Comparison of ENCODE assay signal across 20 cellular contexts in genomic region chr3:134597390-134597975, GRCh38. TPM values are rescaled to one million over a fixed set of nuclear protein-coding genes. Genes with fewer than 3 reads are reported as not detected.
A peak's percentile ranks its signal among the peaks of the same experiment; 100 is the strongest.
DNase-seq lines count a peak whose midpoint lies in the region; ATAC-seq and TF ChIP-seq lines count a peak whose summit lies in the region.
"Had no signal": no experiment of that assay in that cellular context is flagged by ENCODE, and none has a peak within 500 bp of the region (broad histone marks: within the 10 kb centered on the region; RNA-seq: fewer than 3 reads in every experiment).

No MANE protein-coding gene starts in this region.

- H3K9me3 Mint-ChIP-seq in CD4-positive, alpha-beta T cell: no peaks in the 10 kb centered on the region
- H3K9me3 Mint-ChIP-seq: activated T-helper 1 cell treated with anti-CD3 and anti-CD28 coated beads, Interleukin-12 subunit alpha, Interleukin-12 subunit beta, Interleukin-2, Interleukin-4 antibody, amounts not matched to agents 30 ng/mL and 10 ng/mL and 1 ng/mL, durations not matched to agents 14 hours and 24 hours and 36 hours; HFFc6; naive thymus-derived CD8-positive, alpha-beta T cell; WTC11 had no signal

- DNase-seq in COLO668 (lab: John Stamatoyannopoulos, UW; ENCODE audit: unreplicated experiment) (peak; percentile 18), HPDE6-E6E7 (ENCODE audit: extremely low spot score) (peak; percentile 87), RWPE1 (ENCODE audit: low spot score) (peak; percentile 90), iris pigment epithelial cell (ENCODE audit: low read depth) (peak; percentile 22), GM19238 (ENCODE audit: insufficient read length, low spot score) (no peak), NCI-H1105 (lab: John Stamatoyannopoulos, UW) (no peak)
- DNase-seq in activated CD4-positive, alpha-beta T cell treated with anti-CD3 and anti-CD28 coated beads for 1 hour: no peak
- no peak for DNase-seq in CD4-positive, alpha-beta T cell
- DNase-seq: GDM1; HFFc6; naive thymus-derived CD8-positive, alpha-beta T cell; NCI-H1092 treated with DMSO at 0.1 percent for 48 hours; SHP77; stimulated activated CD4-positive, alpha-beta T cell treated with anti-CD3 and anti-CD28 coated beads, Interleukin-2, amount 100 ng/mL, for 48 hours; T-helper 2 cell had no signal

- no peak for TF ChIP-seq CTCF in RWPE1 (conservative IDR thresholded peaks at IDR 0.05; ENCODE audit: low read depth)
- TF ChIP-seq CTCF in CD4-positive, alpha-beta T cell (IDR thresholded peaks at IDR 0.05): no peak

- POLR2A ChIA-PET in RWPE1 (lab: Yijun Ruan, JAX; ENCODE audit: low non-redundant PET): no interaction called here
- POLR2A ChIA-PET in CD4-positive, alpha-beta T cell (lab: Charles Lee): no interaction called here

- H3K9me3 ChIP-seq in CD4-positive, alpha-beta T cell (ENCODE audit: control insufficient read depth, low read length): no peaks in the 10 kb centered on the region

- no peaks in the 10 kb centered on the region for H3K27me3 ChIP-seq in CD4-positive, alpha-beta T cell (ENCODE audit: control insufficient read depth, insufficient read depth, low read length)

- no peak for ATAC-seq in CD4-positive, alpha-beta T cell (ENCODE audit: poor library complexity)
- ATAC-seq: GM12878; K562; naive thymus-derived CD8-positive, alpha-beta T cell; WTC11 had no signal

- no peak overlapping the region for H3K27ac Mint-ChIP-seq in CD4-positive, alpha-beta T cell
- H3K27ac Mint-ChIP-seq: activated T-helper 1 cell treated with anti-CD3 and anti-CD28 coated beads, Interleukin-12 subunit alpha, Interleukin-12 subunit beta, Interleukin-2, Interleukin-4 antibody, amounts not matched to agents 30 ng/mL and 10 ng/mL and 1 ng/mL, durations not matched to agents 14 hours and 24 hours and 36 hours; HFFc6; WTC11 had no signal

- peaks cover 15% of the 10 kb centered on the region for H3K27me3 Mint-ChIP-seq in CD4-positive, alpha-beta T cell

- H3K4me1 Mint-ChIP-seq in CD4-positive, alpha-beta T cell (ENCODE audit: low read depth): peaks cover 7% of the 10 kb centered on the region

- no peaks in the 10 kb centered on the region for H3K36me3 Mint-ChIP-seq in CD4-positive, alpha-beta T cell (ENCODE audit: low read depth)
- H3K36me3 Mint-ChIP-seq: naive thymus-derived CD8-positive, alpha-beta T cell; WTC11 had no signal

- no peak overlapping the region for H3K4me3 Mint-ChIP-seq in CD4-positive, alpha-beta T cell
- H3K4me3 Mint-ChIP-seq: activated T-helper 1 cell treated with anti-CD3 and anti-CD28 coated beads, Interleukin-12 subunit alpha, Interleukin-12 subunit beta, Interleukin-2, Interleukin-4 antibody, amounts not matched to agents 30 ng/mL and 10 ng/mL and 1 ng/mL, durations not matched to agents 14 hours and 24 hours and 36 hours; HFFc6; naive thymus-derived CD8-positive, alpha-beta T cell; WTC11 had no signal

- peak overlapping the region; percentile 61 for H3K27ac ChIP-seq in RWPE1
- no peak overlapping the region for H3K27ac ChIP-seq in CD4-positive, alpha-beta T cell (ENCODE audit: low read depth, low read length)

- CTCF ChIA-PET in RWPE1 (lab: Yijun Ruan, JAX): interaction anchor here (0.9 kb wide), 1 partner anchor 158 kb away, joined by 3 read pairs; no protein-coding TSS in a partner anchor
- CTCF ChIA-PET in CD4-positive, alpha-beta T cell (lab: Charles Lee): interaction anchor here (1.2 kb wide), 1 partner anchor 13 kb away, joined by 3 read pairs; no protein-coding TSS in a partner anchor

- intact Hi-C loops in CD4-positive, alpha-beta T cell (cut with DNase I, micrococcal nuclease): no loop called here

RNA-seq across cellular contexts. Expression of gene KY, which starts 53.3 kb away (rescaled TPM):
- total RNA-seq in CD4-positive, alpha-beta T cell: not detected
- total RNA-seq: activated CD8-positive, alpha-beta memory T cell treated with anti-CD3 and anti-CD28 coated beads for 36 hours; activated T-helper 1 cell treated with anti-CD3 and anti-CD28 coated beads, Interleukin-12 subunit alpha, Interleukin-12 subunit beta, Interleukin-2, Interleukin-4 antibody, amounts not matched to agents 30 ng/mL and 10 ng/mL and 1 ng/mL, durations not matched to agents 14 hours and 24 hours and 36 hours; GM12878; K562; naive thymus-derived CD8-positive, alpha-beta T cell; WTC11 had no signal

Comparison
In these comparisons a context has a peak if more than half of its experiments do, and no peak if none do; other contexts are left out.
1. DNase-seq: peak in COLO668 (single experiment), HPDE6-E6E7 (single experiment), RWPE1 (single experiment) and iris pigment epithelial cell (single experiment); none in GM19238 (single experiment), activated CD4-positive, alpha-beta T cell treated with anti-CD3 and anti-CD28 coated beads for 1 hour (single experiment), CD4-positive, alpha-beta T cell (0 of 10) and NCI-H1105 (single experiment).